Comparison of ENCODE assay signal across 8 cellular contexts in the genomic region with DNA sequence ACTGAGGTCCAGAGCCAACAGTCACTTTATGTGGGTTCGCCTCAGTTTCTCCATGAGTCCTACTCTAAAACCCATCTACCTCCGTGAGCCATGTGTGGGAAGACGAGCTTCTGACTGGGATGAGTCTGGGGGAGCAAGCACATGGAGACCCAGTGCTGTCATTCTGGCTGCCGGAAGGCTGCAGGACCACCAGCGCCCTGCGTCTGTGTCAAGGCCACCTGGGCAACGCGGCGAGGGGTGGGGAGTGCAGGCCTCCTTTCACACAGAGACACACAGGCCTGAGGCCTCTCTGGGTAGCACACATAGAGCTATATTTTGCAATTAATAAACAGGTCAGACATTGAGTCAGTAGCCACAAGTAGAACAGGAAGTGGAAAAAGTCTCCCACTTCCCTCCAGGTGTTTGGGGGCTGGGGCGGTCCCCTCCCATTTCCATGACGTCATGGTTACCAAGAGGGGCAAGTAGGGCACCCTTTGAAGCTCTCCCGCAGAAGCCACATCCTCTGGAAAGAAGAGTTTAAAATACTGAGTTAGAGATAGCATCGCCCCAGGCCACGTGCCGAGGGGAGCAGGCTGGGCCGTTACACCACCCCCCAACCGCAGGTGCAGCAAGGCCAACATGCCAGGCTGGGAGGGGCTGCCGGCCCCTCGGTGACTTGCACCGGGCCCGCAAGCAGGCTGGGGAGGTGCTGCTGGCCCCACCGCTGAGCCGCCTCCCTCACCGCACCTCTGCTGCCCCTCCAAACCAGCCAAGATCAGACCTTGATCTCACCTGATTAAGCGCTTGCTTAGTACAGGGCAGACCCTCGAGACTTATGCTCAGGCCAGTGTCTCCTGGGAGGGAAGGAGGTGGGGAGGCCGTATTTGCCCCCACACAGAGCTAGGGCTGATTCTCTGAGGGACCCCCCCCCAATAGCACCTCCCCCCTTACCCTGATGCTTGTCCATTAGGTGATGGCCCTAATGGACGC. TPM values are rescaled to one million over a fixed set of nuclear protein-coding genes. Genes with fewer than 3 reads are reported as not detected.
DNase-seq lines count a peak whose midpoint lies in the region; ATAC-seq and TF ChIP-seq lines count a peak whose summit lies in the region.

No MANE protein-coding gene starts in this region.

- TF ChIP-seq CTCF in OCI-LY1 (IDR thresholded peaks at IDR 0.05; ENCODE audit: low read length) (no peak), foreskin fibroblast (IDR thresholded peaks at IDR 0.05; ENCODE audit: low read depth, low read length) (no peak)

- peaks cover 73% of the 10 kb centered on the region for H3K4me1 ChIP-seq in OCI-LY1 (ENCODE audit: insufficient read depth, low read length, severe bottlenecking)

- peaks cover 22% of the 10 kb centered on the region for H3K36me3 Mint-ChIP-seq in activated T-cell treated with anti-CD3 and anti-CD28 coated beads, Interleukin-2, amount 50 U/mL, for 4 hours (ENCODE audit: insufficient read depth)

- H3F3A ChIP-seq in OCI-LY1 (ENCODE audit: insufficient read depth, low read length), result no peaks in the 10 kb centered on the region

- H3K9me2 ChIP-seq in OCI-LY1 (ENCODE audit: low read depth, low read length), result no peaks in the 10 kb centered on the region

- H3K4me3 ChIP-seq in OCI-LY1 (ENCODE audit: low read depth, low read length, poor library complexity, severe bottlenecking) (peak overlapping the region; percentile 46), foreskin fibroblast (ENCODE audit: low read depth in 1 of 2, low read length in 2 of 2) (peak overlapping the region in 1 of 2 donors; percentile 32)

- intact Hi-C loops in sciatic nerve (cut with DNase I), result no loop called here

- peak overlapping the region; percentile 84 for H3K4me3 Mint-ChIP-seq in activated T-cell treated with anti-CD3 and anti-CD28 coated beads, Interleukin-2, amount 50 U/mL, for 4 hours

- ATAC-seq in GM18508 (IDR thresholded peaks at IDR 0.05; ENCODE audit: insufficient read depth, unreplicated experiment) (peak; percentile 61), HG02870 (IDR thresholded peaks at IDR 0.05; ENCODE audit: unreplicated experiment) (peak; percentile 70), sciatic nerve (peak; percentile 57)
- peak; percentile 62 to 66 for ATAC-seq in activated T-cell treated with anti-CD3 and anti-CD28 coated beads, Interleukin-2, amount 50 U/mL, for 4 hours

- peak; percentile 95 for DNase-seq in activated T-cell treated with anti-CD3 and anti-CD28 coated beads, Interleukin-2, amount 50 U/mL, for 4 hours
- DNase-seq in foreskin fibroblast, result peak; percentile 41 to 54
- DNase-seq in sciatic nerve (ENCODE audit: low spot score), result peak; percentile 70
- DNase-seq in NCI-H774 (lab: John Stamatoyannopoulos, UW), result no peak
- no peak for DNase-seq in inferior parietal cortex (ENCODE audit: extremely low spot score)

- peaks cover 16% of the 10 kb centered on the region; the same call in 1 of the 2 replicates for H3K36me3 ChIP-seq in OCI-LY1 (ENCODE audit: insufficient read depth, low read length)

- H3K4me2 ChIP-seq in OCI-LY1 (ENCODE audit: low read length), result peak overlapping the region; percentile 69

- H3K27ac ChIP-seq in OCI-LY1 (ENCODE audit: low read depth, low read length, poor library complexity, severe bottlenecking), result peak overlapping the region; percentile 99

- peaks cover 91% of the 10 kb centered on the region for H3K4me1 Mint-ChIP-seq in activated T-cell treated with anti-CD3 and anti-CD28 coated beads, Interleukin-2, amount 50 U/mL, for 4 hours (ENCODE audit: low read depth)

- peaks cover 2% of the 10 kb centered on the region for H3K27me3 Mint-ChIP-seq in activated T-cell treated with anti-CD3 and anti-CD28 coated beads, Interleukin-2, amount 50 U/mL, for 4 hours (ENCODE audit: low read depth)

- no peaks in the 10 kb centered on the region for H3K9me3 ChIP-seq in OCI-LY1 (ENCODE audit: low read length)

- H4K20me1 ChIP-seq in OCI-LY1 (ENCODE audit: insufficient read depth, low read length), result no peaks in the 10 kb centered on the region

- H3K9ac ChIP-seq in OCI-LY1 (ENCODE audit: low read length), result peak overlapping the region; percentile 88

- H3K79me2 ChIP-seq in OCI-LY1 (ENCODE audit: insufficient read depth, low read length), result no peaks in the 10 kb centered on the region

- no peaks in the 10 kb centered on the region for H3K27me3 ChIP-seq in OCI-LY1 (ENCODE audit: insufficient read depth, low read length)

- H3K9me3 Mint-ChIP-seq in activated T-cell treated with anti-CD3 and anti-CD28 coated beads, Interleukin-2, amount 50 U/mL, for 4 hours, result no peaks in the 10 kb centered on the region

- no peak overlapping the region for H2AFZ ChIP-seq in OCI-LY1 (ENCODE audit: low read length)

RNA-seq across cellular contexts. Expression of gene DAD1, which starts 32.7 kb away (rescaled TPM):
- 100 to 1,000 TPM; 287 to 323 (median 300) TPM for total RNA-seq in activated T-cell treated with anti-CD3 and anti-CD28 coated beads, Interleukin-2, amount 50 U/mL, for 4 hours
- 163 TPM for total RNA-seq in sciatic nerve

RNA-seq across cellular contexts. Expression of gene ABHD4, which starts 41.8 kb away (rescaled TPM):
- 1 to 10 TPM; 1.9 to 3.9 (median 2.1) TPM for total RNA-seq in activated T-cell treated with anti-CD3 and anti-CD28 coated beads, Interleukin-2, amount 50 U/mL, for 4 hours
- total RNA-seq in sciatic nerve, result 45.2 TPM

Comparison
In these comparisons a context has a peak if more than half of its experiments do, and no peak if none do; other contexts are left out.
1. DNase-seq: peak in activated T-cell treated with anti-CD3 and anti-CD28 coated beads, Interleukin-2, amount 50 U/mL, for 4 hours (single experiment), foreskin fibroblast (2 of 2) and sciatic nerve (single experiment); none in NCI-H774 (single experiment) and inferior parietal cortex (single experiment).
2. Peak in every context shown above with its lines, with median percentiles within 50 percentile points of each other: ATAC-seq.